ENCODE assay signal across 8 cellular contexts in genomic region chr20:25696384-25697131, GRCh38.
DNase-seq lines count a peak whose midpoint lies in the region; ATAC-seq lines count a peak whose summit lies in the region.

TSS of gene ZNF337 (minus strand) at chr20:25696853. CDS start at chr20:25686417, 10,436 bp downstream.

- DNase-seq in AG20443 (ENCODE audit: low spot score) (peak; percentile 98), NCI-H446 treated with DMSO at 0.1 percent for 48 hours (lab: John Stamatoyannopoulos, UW) (peak; percentile 91), cerebellar cortex (ENCODE audit: low spot score) (peak; percentile 97), islet precursor cell (peak; percentile 98)
- DNase-seq in stimulated activated CD4-positive, alpha-beta T cell treated with anti-CD3 and anti-CD28 coated beads, Interleukin-12 subunit alpha, Interleukin-12 subunit beta, amount 100 ng/mL, for 48 hours (ENCODE audit: low read depth in 2 of 3, low spot score in 1 of 3) = peak; percentile 90 to 93 (median 93)

- ATAC-seq in GM19035 (IDR thresholded peaks at IDR 0.05; ENCODE audit: unreplicated experiment) (peak; percentile 97), HG03354 (IDR thresholded peaks at IDR 0.05; ENCODE audit: poor library complexity, severe bottlenecking, unreplicated experiment) (peak; percentile 96)
- peak; percentile 98 to 100 for ATAC-seq in activated CD4-positive, CD25-positive, alpha-beta regulatory T cell treated with anti-CD3 and anti-CD28 coated beads, Interleukin-2, amount 50 U/mL, for 24 hours

Comparison
In these comparisons a context has a peak if more than half of its experiments do, and no peak if none do; other contexts are left out.
1. Peak in every context shown above with its lines: DNase-seq and ATAC-seq.